In the genomic region with DNA sequence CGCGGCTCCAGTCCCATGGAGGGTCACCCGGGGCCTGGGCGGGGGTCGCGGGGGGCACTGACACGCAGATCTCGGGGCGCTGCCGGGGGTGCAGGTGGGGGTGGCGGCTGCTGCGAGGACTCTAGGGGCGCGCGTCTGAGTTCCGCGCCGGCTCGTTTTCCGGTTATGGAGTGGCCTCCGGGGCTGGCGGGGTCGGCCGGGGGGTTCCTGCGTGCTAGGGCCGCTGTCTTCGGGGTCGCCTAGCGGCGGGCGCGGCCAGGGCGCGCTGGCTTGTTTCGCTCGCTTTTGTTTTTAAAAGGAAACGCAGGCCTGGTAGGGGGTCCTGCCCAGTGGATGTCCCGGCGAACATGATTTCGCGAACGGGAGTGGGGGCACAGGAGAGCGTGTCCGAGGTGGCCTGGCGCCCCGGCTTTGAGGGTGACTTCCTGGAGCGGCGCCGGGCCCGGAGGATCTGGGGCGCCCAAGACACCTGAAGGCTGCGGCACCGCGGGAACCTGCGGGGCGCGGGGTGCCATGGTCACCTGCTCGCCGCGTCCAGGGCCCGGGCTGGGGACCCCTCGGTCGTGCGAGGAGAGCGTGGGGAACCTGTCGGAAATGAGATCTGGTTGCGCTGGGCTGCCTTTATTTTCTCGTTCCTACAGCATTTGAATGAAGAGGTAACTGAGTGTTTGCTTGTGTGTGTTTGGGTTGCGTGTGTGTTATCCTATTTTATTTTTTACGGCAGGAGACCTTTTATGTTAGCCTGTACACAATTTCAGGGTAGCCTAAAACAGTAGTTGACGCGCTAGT, we compare ENCODE assay signal across 1 cellular context.
TF ChIP-seq lines count a peak whose summit lies in the region.

No MANE protein-coding gene starts in this region.

TF ChIP-seq in K562, 482 proteins besides CTCF, POLR2A, EP300 and RAD21 (continued from another document and continues in another):
- TF ChIP-seq MEF2D (tag; conservative IDR thresholded peaks at IDR 0.05; ENCODE audit: low read depth) (no peak), NONO (IDR thresholded peaks at IDR 0.05; ENCODE audit: low read depth in 2 of 2, low read length in 1 of 2) (no peak), FIP1L1 (IDR thresholded peaks at IDR 0.05; ENCODE audit: low read depth, low read length, poor library complexity, severe bottlenecking) (peak; percentile 25), ZNF184 (CRISPR knock-in tag; IDR thresholded peaks at IDR 0.05) (no peak), SIN3A (IDR thresholded peaks at IDR 0.05; ENCODE audit: borderline replicate concordance in 2 of 2, control insufficient read depth in 1 of 2, low read depth in 2 of 2, low read length in 2 of 2) (no peak; a peak in 2 of 4 replicates), MYBL2 (IDR thresholded peaks at IDR 0.05; ENCODE audit: low read depth) (no peak), MYBL2 (CRISPR knock-in tag; IDR thresholded peaks at IDR 0.05; ENCODE audit: borderline replicate concordance) (no peak), TRIM25 (IDR thresholded peaks at IDR 0.05; ENCODE audit: borderline replicate concordance) (no peak), SAFB2 (IDR thresholded peaks at IDR 0.05; ENCODE audit: borderline replicate concordance, low read depth, low read length, severe bottlenecking) (no peak), USF1 (CRISPR knock-in tag; IDR thresholded peaks at IDR 0.05) (no peak), ELF1 (tag; IDR thresholded peaks at IDR 0.05) (no peak), TCF7 (IDR thresholded peaks at IDR 0.05; ENCODE audit: borderline replicate concordance) (no peak), ZNF644 (tag; IDR thresholded peaks at IDR 0.05; ENCODE audit: low read depth) (no peak), RBM17 (IDR thresholded peaks at IDR 0.05; ENCODE audit: borderline replicate concordance, low read depth, low read length) (no peak), LEF1 (IDR thresholded peaks at IDR 0.05) (no peak), ZSCAN29 (IDR thresholded peaks at IDR 0.05) (no peak), ZNF586 (CRISPR knock-in tag; conservative IDR thresholded peaks at IDR 0.05) (no peak), CXXC5 (CRISPR knock-in tag; IDR thresholded peaks at IDR 0.05) (0 out of 2 replicates have a peak, but pooled peaks have one; percentile 14), ADNP (tag; IDR thresholded peaks at IDR 0.05) (no peak), DDX20 (tag; IDR thresholded peaks at IDR 0.05; ENCODE audit: low read depth) (no peak), CAMTA2 (CRISPR knock-in tag; conservative IDR thresholded peaks at IDR 0.05) (no peak), CHD4 (IDR thresholded peaks at IDR 0.05; ENCODE audit: insufficient read depth, insufficient replicate concordance, low read depth, low read length, poor library complexity, severe bottlenecking) (peak; percentile 30), HEY1 (CRISPR knock-in tag; IDR thresholded peaks at IDR 0.05; ENCODE audit: borderline replicate concordance) (no peak), SMARCA5 (IDR thresholded peaks at IDR 0.05) (no peak), TCF7L2 (IDR thresholded peaks at IDR 0.05; ENCODE audit: low read depth, low read length) (no peak), ATF4 (CRISPR knock-in tag; IDR thresholded peaks at IDR 0.05) (no peak), NFIC (IDR thresholded peaks at IDR 0.05) (no peak), POLR3A (IDR thresholded peaks at IDR 0.05; ENCODE audit: borderline replicate concordance, extremely low read depth, insufficient read depth, insufficient read length) (no peak), CHD2 (IDR thresholded peaks at IDR 0.05; ENCODE audit: low read depth, low read length) (no peak), SNIP1 (IDR thresholded peaks at IDR 0.05; ENCODE audit: low read depth) (no peak), MAFK (IDR thresholded peaks at IDR 0.05; ENCODE audit: low read length) (no peak), OTX1 (CRISPR knock-in tag; IDR thresholded peaks at IDR 0.05) (no peak), CREM (IDR thresholded peaks at IDR 0.05; ENCODE audit: low read depth) (no peak), E2F5 (CRISPR knock-in tag; IDR thresholded peaks at IDR 0.05) (no peak), ZNF551 (CRISPR knock-in tag; IDR thresholded peaks at IDR 0.05) (no peak)
- TF ChIP-seq, protein P1, sequence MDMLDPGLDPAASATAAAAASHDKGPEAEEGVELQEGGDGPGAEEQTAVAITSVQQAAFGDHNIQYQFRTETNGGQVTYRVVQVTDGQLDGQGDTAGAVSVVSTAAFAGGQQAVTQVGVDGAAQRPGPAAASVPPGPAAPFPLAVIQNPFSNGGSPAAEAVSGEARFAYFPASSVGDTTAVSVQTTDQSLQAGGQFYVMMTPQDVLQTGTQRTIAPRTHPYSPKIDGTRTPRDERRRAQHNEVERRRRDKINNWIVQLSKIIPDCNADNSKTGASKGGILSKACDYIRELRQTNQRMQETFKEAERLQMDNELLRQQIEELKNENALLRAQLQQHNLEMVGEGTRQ (CRISPR knock-in tag; IDR thresholded peaks at IDR 0.05) = no peak
- TF ChIP-seq, protein P2, sequence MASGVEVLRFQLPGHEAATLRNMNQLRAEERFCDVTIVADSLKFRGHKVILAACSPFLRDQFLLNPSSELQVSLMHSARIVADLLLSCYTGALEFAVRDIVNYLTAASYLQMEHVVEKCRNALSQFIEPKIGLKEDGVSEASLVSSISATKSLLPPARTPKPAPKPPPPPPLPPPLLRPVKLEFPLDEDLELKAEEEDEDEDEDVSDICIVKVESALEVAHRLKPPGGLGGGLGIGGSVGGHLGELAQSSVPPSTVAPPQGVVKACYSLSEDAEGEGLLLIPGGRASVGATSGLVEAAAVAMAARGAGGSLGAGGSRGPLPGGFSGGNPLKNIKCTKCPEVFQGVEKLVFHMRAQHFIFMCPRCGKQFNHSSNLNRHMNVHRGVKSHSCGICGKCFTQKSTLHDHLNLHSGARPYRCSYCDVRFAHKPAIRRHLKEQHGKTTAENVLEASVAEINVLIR (CRISPR knock-in tag; IDR thresholded peaks at IDR 0.05) = no peak
- TF ChIP-seq, protein P3, sequence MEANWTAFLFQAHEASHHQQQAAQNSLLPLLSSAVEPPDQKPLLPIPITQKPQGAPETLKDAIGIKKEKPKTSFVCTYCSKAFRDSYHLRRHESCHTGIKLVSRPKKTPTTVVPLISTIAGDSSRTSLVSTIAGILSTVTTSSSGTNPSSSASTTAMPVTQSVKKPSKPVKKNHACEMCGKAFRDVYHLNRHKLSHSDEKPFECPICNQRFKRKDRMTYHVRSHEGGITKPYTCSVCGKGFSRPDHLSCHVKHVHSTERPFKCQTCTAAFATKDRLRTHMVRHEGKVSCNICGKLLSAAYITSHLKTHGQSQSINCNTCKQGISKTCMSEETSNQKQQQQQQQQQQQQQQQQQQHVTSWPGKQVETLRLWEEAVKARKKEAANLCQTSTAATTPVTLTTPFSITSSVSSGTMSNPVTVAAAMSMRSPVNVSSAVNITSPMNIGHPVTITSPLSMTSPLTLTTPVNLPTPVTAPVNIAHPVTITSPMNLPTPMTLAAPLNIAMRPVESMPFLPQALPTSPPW (CRISPR knock-in tag; IDR thresholded peaks at IDR 0.05) = no peak
- TF ChIP-seq, protein P4, sequence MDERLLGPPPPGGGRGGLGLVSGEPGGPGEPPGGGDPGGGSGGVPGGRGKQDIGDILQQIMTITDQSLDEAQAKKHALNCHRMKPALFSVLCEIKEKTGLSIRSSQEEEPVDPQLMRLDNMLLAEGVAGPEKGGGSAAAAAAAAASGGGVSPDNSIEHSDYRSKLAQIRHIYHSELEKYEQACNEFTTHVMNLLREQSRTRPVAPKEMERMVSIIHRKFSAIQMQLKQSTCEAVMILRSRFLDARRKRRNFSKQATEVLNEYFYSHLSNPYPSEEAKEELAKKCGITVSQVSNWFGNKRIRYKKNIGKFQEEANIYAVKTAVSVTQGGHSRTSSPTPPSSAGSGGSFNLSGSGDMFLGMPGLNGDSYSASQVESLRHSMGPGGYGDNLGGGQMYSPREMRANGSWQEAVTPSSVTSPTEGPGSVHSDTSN (CRISPR knock-in tag; IDR thresholded peaks at IDR 0.05; ENCODE audit: low read depth) = no peak
- TF ChIP-seq, protein P4 (tag; conservative IDR thresholded peaks at IDR 0.05; ENCODE audit: low read depth) = no peak
- TF ChIP-seq, protein P5, sequence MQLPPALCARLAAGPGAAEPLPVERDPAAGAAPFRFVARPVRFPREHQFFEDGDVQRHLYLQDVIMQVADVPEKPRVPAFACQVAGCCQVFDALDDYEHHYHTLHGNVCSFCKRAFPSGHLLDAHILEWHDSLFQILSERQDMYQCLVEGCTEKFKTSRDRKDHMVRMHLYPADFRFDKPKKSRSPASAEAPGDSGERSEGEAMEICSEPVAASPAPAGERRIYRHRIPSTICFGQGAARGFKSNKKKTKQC (CRISPR knock-in tag; IDR thresholded peaks at IDR 0.05) = peak; percentile 47; the same call in 1 of the 2 replicates
- TF ChIP-seq, protein P6, sequence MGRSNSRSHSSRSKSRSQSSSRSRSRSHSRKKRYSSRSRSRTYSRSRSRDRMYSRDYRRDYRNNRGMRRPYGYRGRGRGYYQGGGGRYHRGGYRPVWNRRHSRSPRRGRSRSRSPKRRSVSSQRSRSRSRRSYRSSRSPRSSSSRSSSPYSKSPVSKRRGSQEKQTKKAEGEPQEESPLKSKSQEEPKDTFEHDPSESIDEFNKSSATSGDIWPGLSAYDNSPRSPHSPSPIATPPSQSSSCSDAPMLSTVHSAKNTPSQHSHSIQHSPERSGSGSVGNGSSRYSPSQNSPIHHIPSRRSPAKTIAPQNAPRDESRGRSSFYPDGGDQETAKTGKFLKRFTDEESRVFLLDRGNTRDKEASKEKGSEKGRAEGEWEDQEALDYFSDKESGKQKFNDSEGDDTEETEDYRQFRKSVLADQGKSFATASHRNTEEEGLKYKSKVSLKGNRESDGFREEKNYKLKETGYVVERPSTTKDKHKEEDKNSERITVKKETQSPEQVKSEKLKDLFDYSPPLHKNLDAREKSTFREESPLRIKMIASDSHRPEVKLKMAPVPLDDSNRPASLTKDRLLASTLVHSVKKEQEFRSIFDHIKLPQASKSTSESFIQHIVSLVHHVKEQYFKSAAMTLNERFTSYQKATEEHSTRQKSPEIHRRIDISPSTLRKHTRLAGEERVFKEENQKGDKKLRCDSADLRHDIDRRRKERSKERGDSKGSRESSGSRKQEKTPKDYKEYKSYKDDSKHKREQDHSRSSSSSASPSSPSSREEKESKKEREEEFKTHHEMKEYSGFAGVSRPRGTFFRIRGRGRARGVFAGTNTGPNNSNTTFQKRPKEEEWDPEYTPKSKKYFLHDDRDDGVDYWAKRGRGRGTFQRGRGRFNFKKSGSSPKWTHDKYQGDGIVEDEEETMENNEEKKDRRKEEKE (IDR thresholded peaks at IDR 0.05; ENCODE audit: borderline replicate concordance in 1 of 2, control insufficient read depth in 1 of 2, low read depth in 2 of 2, low read length in 1 of 2) = no peak
- TF ChIP-seq, protein P7, sequence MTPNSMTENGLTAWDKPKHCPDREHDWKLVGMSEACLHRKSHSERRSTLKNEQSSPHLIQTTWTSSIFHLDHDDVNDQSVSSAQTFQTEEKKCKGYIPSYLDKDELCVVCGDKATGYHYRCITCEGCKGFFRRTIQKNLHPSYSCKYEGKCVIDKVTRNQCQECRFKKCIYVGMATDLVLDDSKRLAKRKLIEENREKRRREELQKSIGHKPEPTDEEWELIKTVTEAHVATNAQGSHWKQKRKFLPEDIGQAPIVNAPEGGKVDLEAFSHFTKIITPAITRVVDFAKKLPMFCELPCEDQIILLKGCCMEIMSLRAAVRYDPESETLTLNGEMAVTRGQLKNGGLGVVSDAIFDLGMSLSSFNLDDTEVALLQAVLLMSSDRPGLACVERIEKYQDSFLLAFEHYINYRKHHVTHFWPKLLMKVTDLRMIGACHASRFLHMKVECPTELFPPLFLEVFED (CRISPR knock-in tag; conservative IDR thresholded peaks at IDR 0.05) = no peak
